22 cellular contexts compared by ENCODE assay signal in the genomic region with DNA sequence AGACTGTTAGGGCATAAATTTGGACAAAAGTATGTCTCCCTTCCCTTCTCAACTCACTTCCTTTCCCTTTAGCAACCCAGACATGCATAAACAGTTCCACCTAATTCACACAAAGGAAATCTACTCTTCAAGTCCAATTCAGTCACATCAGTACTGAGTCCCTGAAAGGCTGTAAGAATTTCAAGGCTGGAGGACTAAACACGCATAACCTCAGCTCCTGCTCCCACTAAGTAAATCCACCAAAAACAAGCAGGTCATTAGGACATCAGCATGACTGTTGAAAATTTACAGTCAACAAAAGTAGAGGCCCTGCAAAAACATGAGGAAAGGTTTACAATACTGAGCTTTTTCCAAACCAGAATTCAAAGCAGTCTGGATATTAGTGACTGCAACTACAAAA. TPM values are rescaled to one million over a fixed set of nuclear protein-coding genes. Genes with fewer than 3 reads are reported as not detected.
DNase-seq lines count a peak whose midpoint lies in the region; ATAC-seq, FAIRE-seq and TF ChIP-seq lines count a peak whose summit lies in the region.
"Had no signal": no experiment of that assay in that cellular context is flagged by ENCODE, and none has a peak within 500 bp of the region (broad histone marks: within the 10 kb centered on the region; RNA-seq: fewer than 3 reads in every experiment).

No MANE protein-coding gene starts in this region.

- FAIRE-seq in GM12891 (lab: Jason Lieb, UNC) = peak; percentile 23
- peak; percentile 52 for FAIRE-seq in K562 (lab: Jason Lieb, UNC)
- FAIRE-seq: D721Med, GM12878, GM18507, H54 had no signal

- POLR2A ChIA-PET in K562 (lab: Yijun Ruan, JAX) = interaction anchor here (1.1 kb wide), 1 partner anchor 12 kb away, joined by 5 read pairs; no protein-coding TSS in a partner anchor

- TF ChIP-seq POLR2A in GM12891 (IDR thresholded peaks at IDR 0.05; ENCODE audit: low read depth, low read length) (no peak), K562 (conservative IDR thresholded peaks at IDR 0.05) (no peak)

- H3K27me3 ChIP-seq in GM23338 (ENCODE audit: insufficient read depth) (no peaks in the 10 kb centered on the region), K562 (ENCODE audit: control insufficient read depth in 2 of 2, insufficient read depth in 2 of 2, low read length in 2 of 2) (no peaks in the 10 kb centered on the region)
- H3K27me3 ChIP-seq: BLaER1 had no signal

- ATAC-seq in GM23338 (no peak), K562 (no peak)
- ATAC-seq: CD8-positive, alpha-beta T cell; GM12878 had no signal

- H3K4me1 Mint-ChIP-seq in GM23338 (peaks cover 13% of the 10 kb centered on the region), type B pancreatic cell (ENCODE audit: unreplicated experiment) (no peaks in the 10 kb centered on the region)
- H3K4me1 Mint-ChIP-seq: B cell had no signal

- TF ChIP-seq RAD21 in K562 (CRISPR knock-in tag; conservative IDR thresholded peaks at IDR 0.05 in 1 of 2, IDR thresholded peaks at IDR 0.05 in 1 of 2) = no peak

- no peaks in the 10 kb centered on the region for H3K9me3 Mint-ChIP-seq in GM23338
- H3K9me3 Mint-ChIP-seq in type B pancreatic cell = no peaks in the 10 kb centered on the region
- H3K9me3 Mint-ChIP-seq: CD4-positive, CD25-positive, alpha-beta regulatory T cell; CD8-positive, alpha-beta T cell; HFFc6 had no signal

- 94% methylated on average over 1 of the region's 1 CpG for WGBS in K562 (ENCODE audit: insufficient coverage, low coverage, missing lambda C conversion rate)

- H3K4me3 ChIP-seq in GM23338 = no peak overlapping the region
- no peak overlapping the region for H3K4me3 ChIP-seq in K562
- H3K4me3 ChIP-seq: BLaER1, GM12878, HAP-1 had no signal

- no peak overlapping the region for H3K9ac ChIP-seq in K562 (ENCODE audit: insufficient read depth in 1 of 2, low read depth in 2 of 2, low read length in 2 of 2)
- H3K9ac ChIP-seq: BLaER1 had no signal

- H3K27me3 Mint-ChIP-seq in GM23338 (ENCODE audit: insufficient read depth, low read depth, poor library complexity) (peaks cover 3% of the 10 kb centered on the region), type B pancreatic cell (no peaks in the 10 kb centered on the region)
- H3K27me3 Mint-ChIP-seq: B cell; CD4-positive, CD25-positive, alpha-beta regulatory T cell had no signal

- TF ChIP-seq EP300 in K562 (IDR thresholded peaks at IDR 0.05; ENCODE audit: low read length) = no peak

- no peaks in the 10 kb centered on the region for H3K9me2 ChIP-seq in GM23338 (ENCODE audit: insufficient read depth)

- H3K79me2 ChIP-seq in GM23338 (replicated peaks; ENCODE audit: insufficient read depth) (peaks cover 18% of the 10 kb centered on the region), K562 (ENCODE audit: control insufficient read depth, insufficient read depth, low read length) (no peaks in the 10 kb centered on the region)

- no peak overlapping the region for H2AFZ ChIP-seq in GM23338
- no peak overlapping the region for H2AFZ ChIP-seq in K562 (ENCODE audit: low read depth, low read length)

- H3K4me1 ChIP-seq in GM23338 (ENCODE audit: insufficient read depth) = peaks cover 2% of the 10 kb centered on the region; the same call in 1 of the 2 replicates
- no peaks in the 10 kb centered on the region for H3K4me1 ChIP-seq in K562 (replicated peaks in 1 of 2; ENCODE audit: control insufficient read depth in 2 of 2, insufficient read depth in 2 of 2, low read length in 2 of 2)
- H3K4me1 ChIP-seq: HAP-1 had no signal

- BruUV-seq in K562 (replicated peaks; lab: Mats Ljungman, UMichigan) = no TSS peak

- CTCF ChIA-PET in K562 (lab: Yijun Ruan, JAX; ENCODE audit: low intra/inter-chr PET ratio) = no interaction called here

- in situ Hi-C loops in K562 (cut with MboI) = no loop called here

- H3K27ac ChIP-seq in GM23338 (ENCODE audit: low read depth) = peak overlapping the region; percentile 51; the same call in 1 of the 2 replicates
- H3K27ac ChIP-seq in K562 (ENCODE audit: extremely low read depth, low read depth, low read length) = no peak overlapping the region
- H3K27ac ChIP-seq: BLaER1, C4-2B had no signal

- no peaks in the 10 kb centered on the region for H3K9me3 ChIP-seq in K562 (replicated peaks; ENCODE audit: control insufficient read depth, insufficient read depth, low read depth, low read length)
- H3K9me3 ChIP-seq: BLaER1, HAP-1 had no signal

- DNase-seq in GM12891 (ENCODE audit: insufficient read length, low spot score) (no peak), GM23338 (ENCODE audit: low spot score) (no peak), K562 (ENCODE audit: extremely low read depth in 1 of 4, low spot score in 3 of 4) (no peak), type B pancreatic cell (ENCODE audit: extremely low spot score, unreplicated experiment) (no peak), midbrain (lab: John Stamatoyannopoulos, UW) (no peak), T-helper 9 cell (no peak)
- DNase-seq: CD4-positive, CD25-positive, alpha-beta regulatory T cell; CD8-positive, alpha-beta T cell; DMS 273 treated with DMSO at 0.1 percent for 48 hours; DMS79; EL; GDM1; GOT3; HFFc6 had no signal

- no peak overlapping the region for H3K4me2 ChIP-seq in GM23338
- H3K4me2 ChIP-seq in K562 (ENCODE audit: insufficient read depth, low read length) = no peak overlapping the region
- H3K4me2 ChIP-seq: BLaER1 had no signal

- H3K27ac Mint-ChIP-seq in GM23338 = peak overlapping the region; percentile 17; the same call in 1 of the 2 replicates
- peak overlapping the region; percentile 23 for H3K27ac Mint-ChIP-seq in type B pancreatic cell
- H3K27ac Mint-ChIP-seq: B cell; CD4-positive, CD25-positive, alpha-beta regulatory T cell; CD8-positive, alpha-beta T cell; HFFc6 had no signal

- intact Hi-C loops in K562 (cut with micrococcal nuclease) = no loop called here

- TF ChIP-seq CTCF in GM23338 (conservative IDR thresholded peaks at IDR 0.05; ENCODE audit: low read depth in 2 of 2) = no peak
- TF ChIP-seq CTCF in K562 (IDR thresholded peaks at IDR 0.05 in 2 of 3, conservative IDR thresholded peaks at IDR 0.05 in 1 of 3; ENCODE audit: insufficient read depth in 2 of 3, low read depth in 1 of 3, low read length in 3 of 3) = no peak
- no peak for TF ChIP-seq CTCF in type B pancreatic cell (conservative IDR thresholded peaks at IDR 0.05)

- H3K36me3 Mint-ChIP-seq in GM23338 (ENCODE audit: low read depth) = peaks cover 84% of the 10 kb centered on the region
- H3K36me3 Mint-ChIP-seq in type B pancreatic cell = peaks cover 26% of the 10 kb centered on the region

- no peaks in the 10 kb centered on the region for H3K9me1 ChIP-seq in K562 (ENCODE audit: control insufficient read depth, insufficient read depth, low read length)

- peaks cover 22% of the 10 kb centered on the region for H3F3A ChIP-seq in GM23338 (replicated peaks; ENCODE audit: low read depth)

- H3K36me3 ChIP-seq in GM23338 (ENCODE audit: insufficient read depth) (peaks cover 64% of the 10 kb centered on the region), K562 (ENCODE audit: control insufficient read depth, insufficient read depth, low read length) (peaks cover 85% of the 10 kb centered on the region)

- H3K4me3 Mint-ChIP-seq in GM23338 = no peak overlapping the region
- H3K4me3 Mint-ChIP-seq in type B pancreatic cell = no peak overlapping the region
- H3K4me3 Mint-ChIP-seq: B cell; CD4-positive, CD25-positive, alpha-beta regulatory T cell; CD8-positive, alpha-beta T cell; HFFc6 had no signal

- H4K20me1 ChIP-seq in GM23338 (replicated peaks; ENCODE audit: insufficient read depth) (peaks cover 4% of the 10 kb centered on the region; the same call in 1 of the 2 replicates), K562 (replicated peaks; ENCODE audit: control insufficient read depth, insufficient read depth, low read length) (no peaks in the 10 kb centered on the region)

RNA-seq across cellular contexts. Expression of a gene that starts 18.4 kb away (rescaled TPM):
- polyA plus RNA-seq in GM12891 (2012; ENCODE audit: low read depth, missing spikeins) = 4.9 TPM
- total RNA-seq in GM23338 (2014; rRNA removed; shearing (Covaris generic)) = 33.8 and 45.1 TPM in 2 replicates
- polyA plus RNA-seq in GM23338 (2016; fragmentation: Nextera tagmentation; extraction: Ambion mirVana) (32.5 and 33.1 TPM in 2 replicates), K562 (2011; rRNA removed) (20.1 and 24.5 TPM in 2 replicates), K562 (2014; fragmentation: Illumina TruSeq; extraction: Trizol) (26.2 and 27.4 TPM in 2 replicates), K562 (2014; fragmentation: Nextera tagmentation; extraction: Ambion mirVana) (10 to 100 TPM; 49.2 to 51.3 TPM), K562 (2014; rRNA removed) (31.7 and 32.5 TPM in 2 replicates)
- 72.3 and 98.7 TPM in 2 replicates for total RNA-seq in K562 (2011; cell fraction: chromatin; rRNA removed; ENCODE audit: low replicate concordance)
- 43.0 and 50.5 TPM in 2 replicates for total RNA-seq in K562 (2011; cell fraction: nucleolus; rRNA removed)
- 68.0 and 93.6 TPM in 2 replicates for total RNA-seq in K562 (2011; cell fraction: nucleoplasm; rRNA removed)
- total RNA-seq in K562 (2014; rRNA removed) (16.0 and 16.1 TPM in 2 replicates), K562 (2014; rRNA removed; fragmentation: Illumina TruSeq; extraction: Trizol) (25.7 and 27.1 TPM in 2 replicates), K562 (2015; rRNA removed; fragmentation: Illumina TruSeq; extraction: Trizol) (23.6 and 23.9 TPM in 2 replicates), K562 (2021) (23.5 and 27.0 TPM in 2 replicates), type B pancreatic cell (ENCODE audit: low replicate concordance) (16.7 and 26.4 TPM in 2 replicates)
- polyA plus RNA-seq in K562 (2011; cell fraction: cytosol; rRNA removed) = 11.7 and 14.6 TPM in 2 replicates
- 43.3 and 46.0 TPM in 2 replicates for polyA plus RNA-seq in K562 (2011; cell fraction: nucleus; rRNA removed)
- 12.9 and 14.2 TPM in 2 replicates for polyA plus RNA-seq in K562 (2012)
- polyA minus RNA-seq in K562 (2011; rRNA and poly(A)+ RNA removed) = 22.6 and 27.8 TPM in 2 replicates
- 10.6 and 18.2 TPM in 2 replicates for polyA minus RNA-seq in K562 (2011; cell fraction: cytosol; rRNA and poly(A)+ RNA removed)
- 23.3 and 29.3 TPM in 2 replicates for polyA minus RNA-seq in K562 (2011; cell fraction: nucleus; rRNA and poly(A)+ RNA removed)

RNA-seq across cellular contexts. Expression of a gene that starts 27.9 kb away (rescaled TPM):
- polyA plus RNA-seq in GM12891 (2012; ENCODE audit: low read depth, missing spikeins) = 21.3 TPM
- 487 and 499 TPM in 2 replicates for total RNA-seq in GM23338 (2014; rRNA removed; shearing (Covaris generic))
- 273 and 285 TPM in 2 replicates for polyA plus RNA-seq in GM23338 (2016; fragmentation: Nextera tagmentation; extraction: Ambion mirVana)
- total RNA-seq in K562 (2011; cell fraction: chromatin; rRNA removed; ENCODE audit: low replicate concordance) = 5.1 and 7.5 TPM in 2 replicates
- 8.3 and 10.5 TPM in 2 replicates for total RNA-seq in K562 (2011; cell fraction: nucleolus; rRNA removed)
- 8.5 and 9.1 TPM in 2 replicates for total RNA-seq in K562 (2011; cell fraction: nucleoplasm; rRNA removed)
- total RNA-seq in K562 (2014; rRNA removed) = 33.8 and 37.3 TPM in 2 replicates
- total RNA-seq in K562 (2014; rRNA removed; fragmentation: Illumina TruSeq; extraction: Trizol) = 9.5 and 12.6 TPM in 2 replicates
- 15.4 and 15.6 TPM in 2 replicates for total RNA-seq in K562 (2015; rRNA removed; fragmentation: Illumina TruSeq; extraction: Trizol)
- total RNA-seq in K562 (2021) = 15.1 and 17.6 TPM in 2 replicates
- polyA plus RNA-seq in K562 (2011; rRNA removed) = 14.8 and 21.8 TPM in 2 replicates
- polyA plus RNA-seq in K562 (2011; cell fraction: cytosol; rRNA removed) = 21.5 and 101 TPM in 2 replicates
- polyA plus RNA-seq in K562 (2011; cell fraction: nucleus; rRNA removed) = 16.1 and 19.9 TPM in 2 replicates
- polyA plus RNA-seq in K562 (2012) = 12.9 and 16.1 TPM in 2 replicates
- 9.3 and 10.0 TPM in 2 replicates for polyA plus RNA-seq in K562 (2014; fragmentation: Illumina TruSeq; extraction: Trizol)
- 1 to 10 TPM; 2.5 to 5.5 TPM for polyA plus RNA-seq in K562 (2014; fragmentation: Nextera tagmentation; extraction: Ambion mirVana)
- 21.5 and 29.6 TPM in 2 replicates for polyA plus RNA-seq in K562 (2014; rRNA removed)
- 6.4 and 9.5 TPM in 2 replicates for polyA minus RNA-seq in K562 (2011; rRNA and poly(A)+ RNA removed)
- polyA minus RNA-seq in K562 (2011; cell fraction: cytosol; rRNA and poly(A)+ RNA removed) = 6.2 and 7.5 TPM in 2 replicates
- polyA minus RNA-seq in K562 (2011; cell fraction: nucleus; rRNA and poly(A)+ RNA removed) = 6.5 and 8.0 TPM in 2 replicates
- 20.1 and 32.8 TPM in 2 replicates for total RNA-seq in type B pancreatic cell (ENCODE audit: low replicate concordance)

Comparison
In these comparisons a context has a peak if more than half of its experiments do, and no peak if none do; other contexts are left out.
1. RNA of a gene that starts 27.9 kb away (total RNA-seq): 487 to 499 TPM in GM23338; 20.1 to 32.8 TPM in type B pancreatic cell and 5.1 to 37.3 TPM in K562; every median in the first group is over 10 times any median in the second.